Comparison of ENCODE assay signal across 21 cellular contexts in genomic region chr5:115369430-115370144, GRCh38.
A peak's percentile ranks its signal among the peaks of the same experiment; 100 is the strongest.
DNase-seq lines count a peak whose midpoint lies in the region; ATAC-seq and TF ChIP-seq lines count a peak whose summit lies in the region.
"Had no signal": no experiment of that assay in that cellular context is flagged by ENCODE, and none has a peak within 500 bp of the region (broad histone marks: within the 10 kb centered on the region; RNA-seq: fewer than 3 reads in every experiment).

No MANE protein-coding gene starts in this region.

- no peaks in the 10 kb centered on the region for H4K20me1 ChIP-seq in GM23338 (replicated peaks; ENCODE audit: insufficient read depth)

- H3K27ac ChIP-seq in GM23338 (ENCODE audit: low read depth) (peak overlapping the region; percentile 91), HUES64 (ENCODE audit: low read depth, low read length) (peak overlapping the region; percentile 99), endodermal cell (ENCODE audit: low read depth, low read length) (no peak overlapping the region), transverse colon (no peak overlapping the region)
- H3K27ac ChIP-seq: C4-2B, RWPE1 had no signal

- H3K27me3 Mint-ChIP-seq in GM23338 (ENCODE audit: insufficient read depth, low read depth, poor library complexity) (peaks cover 5% of the 10 kb centered on the region), endodermal cell (ENCODE audit: insufficient read depth) (peaks cover 5% of the 10 kb centered on the region)

- no peaks in the 10 kb centered on the region; the same call in 1 of the 2 replicates for H3F3A ChIP-seq in GM23338 (replicated peaks; ENCODE audit: low read depth)

- peak overlapping the region; percentile 98 for H3K27ac Mint-ChIP-seq in GM23338
- peak overlapping the region; percentile 63 for H3K27ac Mint-ChIP-seq in endodermal cell
- H3K27ac Mint-ChIP-seq: CD8-positive, alpha-beta memory T cell had no signal

- peak overlapping the region; percentile 2; the same call in 1 of the 3 replicates for H3K4me3 Mint-ChIP-seq in GM23338
- H3K4me3 Mint-ChIP-seq in endodermal cell = no peak overlapping the region
- H3K4me3 Mint-ChIP-seq: CD8-positive, alpha-beta memory T cell had no signal

- peaks cover 15% of the 10 kb centered on the region for H3K9me3 Mint-ChIP-seq in GM23338
- H3K9me3 Mint-ChIP-seq in endodermal cell = no peaks in the 10 kb centered on the region

- in situ Hi-C loops in transverse colon (cut with MboI; ENCODE audit: low pct_ligation_motif_present in 1 of 4, low pct_unique_long_range_greater_than_20kb in 1 of 4, low sequenced_read_pairs in 3 of 4) = loop anchor here in 1 of 4 donors (10.0 kb wide), 1 partner anchor 205 kb away; no protein-coding TSS in a partner anchor

- H3K9ac ChIP-seq in HUES64 (ENCODE audit: low read depth, low read length) (peak overlapping the region; percentile 30; the same call in 1 of the 2 replicates), endodermal cell (ENCODE audit: extremely low read depth, low read length, poor library complexity, severe bottlenecking) (no peak overlapping the region)

- no peak for TF ChIP-seq POLR2A in transverse colon (IDR thresholded peaks at IDR 0.05)

- no peak overlapping the region for H3K4me3 ChIP-seq in GM23338
- no peak overlapping the region for H3K4me3 ChIP-seq in HUES64 (ENCODE audit: low read length)
- H3K4me3 ChIP-seq in endodermal cell (ENCODE audit: low read length) = no peak overlapping the region
- H3K4me3 ChIP-seq in transverse colon = no peak overlapping the region

- peak overlapping the region; percentile 2; the same call in 1 of the 2 replicates for H2AFZ ChIP-seq in GM23338

- peaks cover 11% of the 10 kb centered on the region; the same call in 1 of the 2 replicates for H3K4me1 ChIP-seq in GM23338 (ENCODE audit: insufficient read depth)
- H3K4me1 ChIP-seq in HUES64 (ENCODE audit: insufficient read depth, low read length) = peaks cover 23% of the 10 kb centered on the region
- H3K4me1 ChIP-seq in endodermal cell (ENCODE audit: control insufficient read depth, insufficient read depth, low read length) = no peaks in the 10 kb centered on the region
- no peaks in the 10 kb centered on the region for H3K4me1 ChIP-seq in transverse colon

- peak overlapping the region; percentile 11 for H3K4me2 ChIP-seq in GM23338

- TF ChIP-seq CTCF in GM23338 (conservative IDR thresholded peaks at IDR 0.05; ENCODE audit: low read depth in 2 of 2) = no peak
- no peak for TF ChIP-seq CTCF in endodermal cell (conservative IDR thresholded peaks at IDR 0.05)
- TF ChIP-seq CTCF in transverse colon (IDR thresholded peaks at IDR 0.05) = no peak

- 66% methylated on average over 12 of the region's 12 CpGs for WGBS in HUES64
- WGBS in endodermal cell (ENCODE audit: insufficient coverage in 1 of 2, insufficient read length in 1 of 2), 2 experiments = 70 to 85% methylated on average over 7 to 12 of the region's 12 CpGs
- WGBS in transverse colon (ENCODE audit: low coverage in 1 of 2), 2 donors = 91% methylated on average over 12 of the region's 12 CpGs; no CpG with 5 or more reads in 1 of the 2 donors

- H3K9me3 ChIP-seq in HUES64 (ENCODE audit: insufficient read depth, low read depth, low read length) (no peaks in the 10 kb centered on the region), endodermal cell (ENCODE audit: control insufficient read depth, low read length) (no peaks in the 10 kb centered on the region), transverse colon (no peaks in the 10 kb centered on the region)

- H3K27me3 ChIP-seq in GM23338 (ENCODE audit: insufficient read depth) (no peaks in the 10 kb centered on the region), HUES64 (ENCODE audit: insufficient read depth, low read length) (no peaks in the 10 kb centered on the region), endodermal cell (ENCODE audit: control insufficient read depth, insufficient read depth, low read length, poor library complexity, severe bottlenecking) (no peaks in the 10 kb centered on the region), transverse colon (no peaks in the 10 kb centered on the region)

- intact Hi-C loops in transverse colon (cut with DNase I; ENCODE audit: low total_unique reads) = no loop called here

- DNase-seq in GM23338 (ENCODE audit: low spot score) = peak; percentile 45
- peak; percentile 68 for DNase-seq in endodermal cell
- DNase-seq in iPS-NIHi11 (ENCODE audit: low spot score) = peak; percentile 40
- no peak for DNase-seq in NCI-H446 treated with DMSO at 0.1 percent for 48 hours (lab: John Stamatoyannopoulos, UW)
- DNase-seq in activated T-cell treated with anti-CD3 and anti-CD28 coated beads, Interleukin-2, amount 50 U/mL, for 1 hour = no peak
- no peak for DNase-seq in transverse colon
- no peak for DNase-seq in Kasumi-1 (lab: John Stamatoyannopoulos, UW)
- DNase-seq: 8988T; AML-193; CD8-positive, alpha-beta memory T cell; KG1; NCI-H1105; NCI-H146; NCI-H2029; NCI-H2227 treated with DMSO at 0.1 percent for 48 hours; NCI-H510A treated with DMSO at 0.1 percent for 48 hours; NCI-H748 treated with DMSO at 0.1 percent for 48 hours; SHP77 treated with DMSO at 0.1 percent for 48 hours had no signal

- H3K4me1 Mint-ChIP-seq in GM23338 (peaks cover 43% of the 10 kb centered on the region), endodermal cell (peaks cover 2% of the 10 kb centered on the region)
- H3K4me1 Mint-ChIP-seq: CD8-positive, alpha-beta memory T cell had no signal

- H3K36me3 ChIP-seq in GM23338 (ENCODE audit: insufficient read depth) = no peaks in the 10 kb centered on the region
- no peaks in the 10 kb centered on the region for H3K36me3 ChIP-seq in HUES64 (ENCODE audit: insufficient read depth, low read length)
- no peaks in the 10 kb centered on the region for H3K36me3 ChIP-seq in endodermal cell (ENCODE audit: control insufficient read depth, insufficient read depth, low read length)
- no peaks in the 10 kb centered on the region for H3K36me3 ChIP-seq in transverse colon

- H3K9me2 ChIP-seq in GM23338 (ENCODE audit: insufficient read depth) = 0 out of 2 replicates have a peak, but pooled peaks cover 16% of the 10 kb centered on the region

- H3K79me2 ChIP-seq in GM23338 (replicated peaks; ENCODE audit: insufficient read depth) = no peaks in the 10 kb centered on the region

- TF ChIP-seq EP300 in transverse colon (IDR thresholded peaks at IDR 0.05; ENCODE audit: low read depth) = no peak

- ATAC-seq in GM23338 = peak; percentile 90

- H3K36me3 Mint-ChIP-seq in GM23338 (ENCODE audit: low read depth) (peaks cover 22% of the 10 kb centered on the region), endodermal cell (ENCODE audit: low read depth) (no peaks in the 10 kb centered on the region)
- H3K36me3 Mint-ChIP-seq: CD8-positive, alpha-beta memory T cell had no signal

TF ChIP-seq in GM23338, 12 proteins besides CTCF, POLR2A, EP300 and RAD21 (continues in another document):
- peak; percentile 64; the same call in 1 of the 2 replicates for TF ChIP-seq NANOG (IDR thresholded peaks at IDR 0.05; ENCODE audit: borderline replicate concordance)
- TF ChIP-seq REST (IDR thresholded peaks at IDR 0.05; ENCODE audit: unreplicated experiment) = no peak
- TF ChIP-seq ZNF331 (CRISPR knock-in tag; IDR thresholded peaks at IDR 0.05; ENCODE audit: low read depth) = no peak
- TF ChIP-seq EZH2 (IDR thresholded peaks at IDR 0.05; ENCODE audit: low read depth, unreplicated experiment) = no peak
- no peak for TF ChIP-seq EZH2phosphoT487 (IDR thresholded peaks at IDR 0.05; ENCODE audit: unreplicated experiment)
- peak; percentile 18; the same call in 1 of the 2 replicates for TF ChIP-seq ZNF114 (CRISPR knock-in tag; IDR thresholded peaks at IDR 0.05)

Comparison
In these comparisons a context has a peak if more than half of its experiments do, and no peak if none do; other contexts are left out.
1. DNase-seq: peak in GM23338 (single experiment), endodermal cell (single experiment) and iPS-NIHi11 (single experiment); none in NCI-H446 treated with DMSO at 0.1 percent for 48 hours (single experiment), activated T-cell treated with anti-CD3 and anti-CD28 coated beads, Interleukin-2, amount 50 U/mL, for 1 hour (single experiment), transverse colon (single experiment) and Kasumi-1 (0 of 2).
2. H3K27ac ChIP-seq: peak in GM23338 (single experiment) and HUES64 (single experiment); none in endodermal cell (single experiment) and transverse colon (0 of 4).